Comparison of ENCODE assay signal across 24 cellular contexts in the genomic region with DNA sequence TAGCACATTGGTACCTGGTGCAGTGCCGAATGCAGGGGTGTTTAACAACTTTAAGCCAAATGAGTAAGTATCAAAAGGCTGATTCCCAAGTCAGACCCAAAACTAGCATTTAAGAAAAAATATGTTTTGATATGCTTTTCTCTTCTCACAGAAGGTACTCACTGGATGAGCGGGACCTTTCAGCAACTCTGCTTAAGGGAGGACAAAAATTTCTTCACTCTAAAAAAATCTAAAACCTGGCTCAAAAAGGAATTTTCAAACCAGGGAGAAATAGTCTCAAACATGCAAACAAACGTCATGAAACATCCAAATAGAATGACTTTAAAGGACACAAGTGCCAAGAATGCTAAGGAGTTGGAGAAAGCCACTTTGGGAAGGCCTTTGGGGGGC.
DNase-seq lines count a peak whose midpoint lies in the region; ATAC-seq and TF ChIP-seq lines count a peak whose summit lies in the region.
"Had no signal": no experiment of that assay in that cellular context is flagged by ENCODE, and none has a peak within 500 bp of the region (broad histone marks: within the 10 kb centered on the region; RNA-seq: fewer than 3 reads in every experiment).

No MANE protein-coding gene starts in this region.

- H3K27ac ChIP-seq in esophagus squamous epithelium (peak overlapping the region; percentile 5 to 89 (median 73)), osteoblast (ENCODE audit: low read depth, low read length) (peak overlapping the region; percentile 63), transverse colon (peak overlapping the region in 3 of 4 donors; percentile 28 to 54 (median 47))
- H3K27ac ChIP-seq: adrenal gland, C4-2B, WERI-Rb-1 had no signal

- H3K4me3 ChIP-seq in MG63 (no peak overlapping the region), esophagus squamous epithelium (no peak overlapping the region), osteoblast (ENCODE audit: insufficient read depth, low read length) (no peak overlapping the region), transverse colon (no peak overlapping the region)
- H3K4me3 ChIP-seq: adrenal gland, heart left ventricle, spleen had no signal

- TF ChIP-seq CTCF in esophagus squamous epithelium (IDR thresholded peaks at IDR 0.05) (no peak), osteoblast (IDR thresholded peaks at IDR 0.05; ENCODE audit: extremely low read depth, low read depth, low read length) (no peak), transverse colon (IDR thresholded peaks at IDR 0.05) (no peak)

- WGBS in esophagus squamous epithelium, 2 donors = 43 to 45% methylated on average over 3 of the region's 3 CpGs
- WGBS in transverse colon (ENCODE audit: low coverage in 1 of 2), 2 donors = 45 to 67% methylated on average over 2 to 3 of the region's 3 CpGs

- peaks cover 0 to 20% (median 13%) of the 10 kb centered on the region in 3 donors for H3K4me1 ChIP-seq in esophagus squamous epithelium
- H3K4me1 ChIP-seq in osteoblast (ENCODE audit: insufficient read depth, low read length) = peaks cover 14% of the 10 kb centered on the region
- peaks cover 0 to 5% (median 0%) of the 10 kb centered on the region in 4 donors for H3K4me1 ChIP-seq in transverse colon
- H3K4me1 ChIP-seq: adrenal gland, spleen had no signal

- no peak overlapping the region for H3K4me2 ChIP-seq in osteoblast (ENCODE audit: insufficient read depth, low read length)

- no peaks in the 10 kb centered on the region for H4K20me1 ChIP-seq in osteoblast (ENCODE audit: insufficient read depth, low read length)

- TF ChIP-seq POLR2A in esophagus squamous epithelium (IDR thresholded peaks at IDR 0.05) (no peak), transverse colon (IDR thresholded peaks at IDR 0.05) (no peak)

- DNase-seq in MG63 (peak; percentile 12), esophagus squamous epithelium (lab: John Stamatoyannopoulos, UW) (no peak), osteoblast (ENCODE audit: insufficient read length, low spot score, missing footprints) (peak; percentile 11), transverse colon (no peak), NCI-H146 (lab: John Stamatoyannopoulos, UW) (no peak)
- no peak for DNase-seq in effector CD8-positive, alpha-beta T cell (lab: John Stamatoyannopoulos, UW)
- DNase-seq: activated CD4-positive, alpha-beta T cell treated with anti-CD3 and anti-CD28 coated beads, Interleukin-2, amount 10 ng/mL, durations not matched to agents 24 days and 14 days; activated T-cell treated with anti-CD3 and anti-CD28 coated beads, Interleukin-2, amount 50 U/mL, for 4 hours; mesenchymal stem cell; MM.1S; naive B cell; NCI-H1417 treated with DMSO at 0.1 percent for 48 hours; NCI-H2107; NCI-H82; OCI-M1; spleen; stimulated activated CD4-positive, alpha-beta T cell treated with anti-CD3 and anti-CD28 coated beads, Interleukin-4, amount 100 ng/mL, for 24 hours; stimulated activated naive B cell treated with anti-CD40 and anti-IgM and Interleukin-4, amounts not matched to agents 10 μg/mL and 1 μg/mL and 100 μg/mL, for 72 hours; WERI-Rb-1 had no signal

- H3K9me3 ChIP-seq in MG63 (no peaks in the 10 kb centered on the region), esophagus squamous epithelium (no peaks in the 10 kb centered on the region), osteoblast (ENCODE audit: low read depth, low read length) (no peaks in the 10 kb centered on the region), transverse colon (no peaks in the 10 kb centered on the region)
- H3K9me3 ChIP-seq: adrenal gland, heart left ventricle, spleen had no signal

- intact Hi-C loops in esophagus squamous epithelium (cut with DNase I) (no loop called here), transverse colon (cut with DNase I; ENCODE audit: low total_unique reads) (no loop called here)

- in situ Hi-C loops in transverse colon (cut with MboI; ENCODE audit: low pct_ligation_motif_present in 1 of 4, low pct_unique_long_range_greater_than_20kb in 1 of 4, low sequenced_read_pairs in 3 of 4) = no loop called here

- TF ChIP-seq EP300 in transverse colon (IDR thresholded peaks at IDR 0.05; ENCODE audit: low read depth) = no peak

- H3K79me2 ChIP-seq in osteoblast (ENCODE audit: insufficient read depth, low read length) = no peaks in the 10 kb centered on the region

- H3K36me3 ChIP-seq in MG63 (no peaks in the 10 kb centered on the region), esophagus squamous epithelium (no peaks in the 10 kb centered on the region), osteoblast (ENCODE audit: insufficient read depth, low read length) (no peaks in the 10 kb centered on the region), transverse colon (no peaks in the 10 kb centered on the region)
- H3K36me3 ChIP-seq: adrenal gland, heart left ventricle, spleen, WERI-Rb-1 had no signal

- peak overlapping the region; percentile 66 for H2AFZ ChIP-seq in osteoblast (ENCODE audit: low read length)

- no peak for ATAC-seq in GM21576 (IDR thresholded peaks at IDR 0.05; ENCODE audit: unreplicated experiment)
- ATAC-seq: activated T-cell treated with anti-CD3 and anti-CD28 coated beads, Interleukin-2, amount 50 U/mL, for 4 hours; HCT116; stimulated activated naive B cell treated with anti-CD40 and anti-IgM and Interleukin-4, amounts not matched to agents 10 μg/mL and 1 μg/mL and 100 μg/mL, for 72 hours had no signal

- H3K27me3 ChIP-seq in MG63 (no peaks in the 10 kb centered on the region), esophagus squamous epithelium (no peaks in the 10 kb centered on the region), osteoblast (ENCODE audit: insufficient read depth, low read length) (peaks cover 6% of the 10 kb centered on the region), transverse colon (no peaks in the 10 kb centered on the region)
- H3K27me3 ChIP-seq: adrenal gland, heart left ventricle, spleen had no signal

Comparison
In these comparisons a context has a peak if more than half of its experiments do, and no peak if none do; other contexts are left out.
1. DNase-seq: peak in MG63 (single experiment) and osteoblast (single experiment); none in esophagus squamous epithelium (single experiment), transverse colon (single experiment), NCI-H146 (single experiment) and effector CD8-positive, alpha-beta T cell (single experiment).
2. Peak in every context shown above with its lines, with median percentiles within 50 percentile points of each other: H3K27ac ChIP-seq.